16 cellular contexts compared by ENCODE assay signal in genomic region chr9:116693233-116693731, GRCh38. TPM values are rescaled to one million over a fixed set of nuclear protein-coding genes. Genes with fewer than 3 reads are reported as not detected.
A peak's percentile ranks its signal among the peaks of the same experiment; 100 is the strongest.
DNase-seq lines count a peak whose midpoint lies in the region; ATAC-seq and TF ChIP-seq lines count a peak whose summit lies in the region.
"Had no signal": no experiment of that assay in that cellular context is flagged by ENCODE, and none has a peak within 500 bp of the region (broad histone marks: within the 10 kb centered on the region; RNA-seq: fewer than 3 reads in every experiment).

No MANE protein-coding gene starts in this region.

- H3K36me3 ChIP-seq in CD4-positive, CD25-positive, alpha-beta regulatory T cell (ENCODE audit: control insufficient read depth, insufficient read depth, low read length): peaks cover 10% of the 10 kb centered on the region
- H3K36me3 ChIP-seq in brain microvascular endothelial cell (replicated peaks): peaks cover 7% of the 10 kb centered on the region

- peak overlapping the region in 2 of 3 donors; percentile 1 for H3K27ac Mint-ChIP-seq in CD4-positive, CD25-positive, alpha-beta regulatory T cell
- H3K27ac Mint-ChIP-seq: activated CD4-positive, alpha-beta T cell treated with anti-CD3 and anti-CD28 coated beads, Interleukin-2, amount 10 ng/mL, durations not matched to agents 7 days and 5 days; H9 had no signal

- peaks cover 32% of the 10 kb centered on the region for H3K36me3 Mint-ChIP-seq in CD4-positive, CD25-positive, alpha-beta regulatory T cell

- no peak for ATAC-seq in CD4-positive, CD25-positive, alpha-beta regulatory T cell (ENCODE audit: low read depth in 2 of 2)
- no peak for ATAC-seq in HG02798 (IDR thresholded peaks at IDR 0.05; ENCODE audit: poor library complexity, unreplicated experiment)
- ATAC-seq: activated T-cell treated with anti-CD3 and anti-CD28 coated beads, Interleukin-2, amount 50 U/mL, for 72 hours had no signal

- H3K9me3 Mint-ChIP-seq in CD4-positive, CD25-positive, alpha-beta regulatory T cell: no peaks in the 10 kb centered on the region
- H3K9me3 Mint-ChIP-seq: H9, mesothelial cell of epicardium had no signal

- peak overlapping the region; percentile 73 for H3K4me3 ChIP-seq in CD4-positive, CD25-positive, alpha-beta regulatory T cell (ENCODE audit: low read depth, low read length)
- no peak overlapping the region for H3K4me3 ChIP-seq in brain microvascular endothelial cell (ENCODE audit: low read depth, low read length)

- H3K4me3 Mint-ChIP-seq in CD4-positive, CD25-positive, alpha-beta regulatory T cell: peak overlapping the region; percentile 2 to 89 (median 44)
- H3K4me3 Mint-ChIP-seq: activated CD4-positive, alpha-beta T cell treated with anti-CD3 and anti-CD28 coated beads, Interleukin-2, amount 10 ng/mL, durations not matched to agents 7 days and 5 days; H9; mesothelial cell of epicardium had no signal

- H3K4me1 Mint-ChIP-seq in CD4-positive, CD25-positive, alpha-beta regulatory T cell: peaks cover 61 to 86% (median 75%) of the 10 kb centered on the region in 4 donors

- in situ Hi-C loops in brain microvascular endothelial cell (cut with HindIII; ENCODE audit: low pct_ligation_motif_present, low sequenced_read_pairs): no loop called here

- no peaks in the 10 kb centered on the region for H3K27me3 ChIP-seq in CD4-positive, CD25-positive, alpha-beta regulatory T cell (ENCODE audit: control insufficient read depth, insufficient read depth, low read length)
- no peaks in the 10 kb centered on the region for H3K27me3 ChIP-seq in brain microvascular endothelial cell (replicated peaks)

- H3K27me3 Mint-ChIP-seq in CD4-positive, CD25-positive, alpha-beta regulatory T cell: no peaks in the 10 kb centered on the region
- H3K27me3 Mint-ChIP-seq: activated CD4-positive, alpha-beta T cell treated with anti-CD3 and anti-CD28 coated beads, Interleukin-2, amount 10 ng/mL, durations not matched to agents 7 days and 5 days had no signal

- H3K4me1 ChIP-seq in CD4-positive, CD25-positive, alpha-beta regulatory T cell (ENCODE audit: control insufficient read depth, insufficient read depth, low read length, poor library complexity, severe bottlenecking): peaks cover 54% of the 10 kb centered on the region

- no peak for TF ChIP-seq CTCF in brain microvascular endothelial cell (IDR thresholded peaks at IDR 0.05; ENCODE audit: low read depth, low read length, missing control alignments)

- no peak overlapping the region for H3K27ac ChIP-seq in CD4-positive, CD25-positive, alpha-beta regulatory T cell (ENCODE audit: insufficient read depth, low read length, poor library complexity, severe bottlenecking)
- H3K27ac ChIP-seq in brain microvascular endothelial cell: peak overlapping the region; percentile 73

- no peak for DNase-seq in CD4-positive, CD25-positive, alpha-beta regulatory T cell
- DNase-seq in HPDE6-E6E7 (ENCODE audit: extremely low spot score) (peak; percentile 28), brain microvascular endothelial cell (peak; percentile 31), kidney tubule cell (ENCODE audit: low spot score) (peak; percentile 71), hippocampal formation (lab: John Stamatoyannopoulos, UW) (no peak), DMS79 treated with DMSO at 0.1 percent for 48 hours (lab: John Stamatoyannopoulos, UW) (no peak), NCI-H345 treated with DMSO at 0.1 percent for 48 hours (lab: John Stamatoyannopoulos, UW; ENCODE audit: unreplicated experiment) (no peak)
- DNase-seq: activated CD4-positive, alpha-beta T cell treated with anti-CD3 and anti-CD28 coated beads, Interleukin-2, amount 10 ng/mL, durations not matched to agents 7 days and 5 days; activated T-cell treated with anti-CD3 and anti-CD28 coated beads, Interleukin-2, amount 50 U/mL, for 72 hours; H9; KG1; NCI-H1436 treated with DMSO at 0.1 percent for 48 hours; NCI-H510A; nucleus accumbens had no signal

- H3K9me3 ChIP-seq in CD4-positive, CD25-positive, alpha-beta regulatory T cell (ENCODE audit: control insufficient read depth in 2 of 2, low read length in 2 of 2): no peaks in the 10 kb centered on the region

RNA-seq across cellular contexts. Expression of gene TRIM32, which starts 6.2 kb away (rescaled TPM):
- total RNA-seq in CD4-positive, CD25-positive, alpha-beta regulatory T cell: 19.9 TPM
- polyA plus RNA-seq in CD4-positive, CD25-positive, alpha-beta regulatory T cell: 10 to 100 TPM; 24.1 to 37.5 (median 35.2) TPM

Comparison
In these comparisons a context has a peak if more than half of its experiments do, and no peak if none do; other contexts are left out.
1. DNase-seq: peak in HPDE6-E6E7 (single experiment), brain microvascular endothelial cell (single experiment) and kidney tubule cell (single experiment); none in CD4-positive, CD25-positive, alpha-beta regulatory T cell (0 of 3), hippocampal formation (0 of 2), DMS79 treated with DMSO at 0.1 percent for 48 hours (single experiment) and NCI-H345 treated with DMSO at 0.1 percent for 48 hours (single experiment).